Comparison of ENCODE assay signal across 26 cellular contexts in genomic region chr2:131635576-131635975, GRCh38.
"Had no signal": no experiment of that assay in that cellular context is flagged by ENCODE, and none has a peak within 500 bp of the region (broad histone marks: within the 10 kb centered on the region; RNA-seq: fewer than 3 reads in every experiment).

No MANE protein-coding gene starts in this region.

- H3K27me3 ChIP-seq: dorsolateral prefrontal cortex, esophagus squamous epithelium, gastrocnemius medialis, left lung had no signal

- H3K27me3 Mint-ChIP-seq: memory B cell, naive B cell had no signal

- H3K4me3 ChIP-seq: coronary artery, dorsolateral prefrontal cortex, esophagus squamous epithelium, gastrocnemius medialis, heart right ventricle, left lung, lung, mucosa of descending colon had no signal

- H3K9me3 Mint-ChIP-seq: endodermal cell, memory B cell had no signal

- H3K36me3 Mint-ChIP-seq: memory B cell, mesothelial cell of epicardium, naive B cell had no signal

- H3K4me3 Mint-ChIP-seq: endodermal cell, memory B cell, mesothelial cell of epicardium, naive B cell had no signal

- ATAC-seq: esophagus mucosa, gastrocnemius medialis, heart right ventricle, left cardiac atrium, left lung, mucosa of descending colon had no signal

- DNase-seq: dermis blood vessel endothelial cell; dorsolateral prefrontal cortex; effector CD4-positive, alpha-beta T cell; effector memory CD4-positive, alpha-beta T cell; endodermal cell; erythroblast; esophagus squamous epithelium; foreskin fibroblast; foreskin melanocyte; gastrocnemius medialis; glutamatergic neuron; head of caudate nucleus; heart right ventricle; hippocampal formation; left cardiac atrium; mammary epithelial cell; mesendoderm; naive B cell had no signal

- H3K27ac Mint-ChIP-seq: endodermal cell, memory B cell, mesothelial cell of epicardium, naive B cell had no signal

- H3K4me1 ChIP-seq: esophagus squamous epithelium, gastrocnemius medialis, heart right ventricle, left lung had no signal

- H3K9me3 ChIP-seq: esophagus squamous epithelium, gastrocnemius medialis, left lung, mucosa of descending colon had no signal

- H3K36me3 ChIP-seq: esophagus squamous epithelium, gastrocnemius medialis, heart right ventricle, left lung had no signal

- H3K4me1 Mint-ChIP-seq: endodermal cell, memory B cell, mesothelial cell of epicardium, naive B cell had no signal

- H3K27ac ChIP-seq: coronary artery, dorsolateral prefrontal cortex, epithelial cell of prostate, esophagus squamous epithelium, gastrocnemius medialis, heart right ventricle, left lung had no signal
